In genomic region chr20:41686961-41687360, GRCh38 we compare ENCODE assay signal across 28 cellular contexts.
"Had no signal": no experiment of that assay in that cellular context is flagged by ENCODE, and none has a peak within 500 bp of the region (broad histone marks: within the 10 kb centered on the region; RNA-seq: fewer than 3 reads in every experiment).

No MANE protein-coding gene starts in this region.

- H3K27ac ChIP-seq: left lung, pancreas, prostate gland, sigmoid colon, spleen, suprapubic skin, thoracic aorta, tibial artery, upper lobe of right lung had no signal

- DNase-seq: hypothalamus; immature natural killer cell; kidney; left colon; left lung; mesendoderm; naive B cell; natural killer cell; nucleus accumbens; pancreas; posterior cingulate gyrus; retina; right cardiac atrium; sigmoid colon; small intestine; spleen; stimulated activated CD4-positive, alpha-beta T cell treated with anti-CD3 and anti-CD28 coated beads, Interleukin-4, amount 100 ng/mL, for 24 hours; stimulated activated naive CD4-positive, alpha-beta T cell; tibial artery; trophoblast cell; upper lobe of right lung had no signal

- H3K4me3 ChIP-seq: left lung, lung, pancreas, prostate gland, sigmoid colon, spleen, suprapubic skin, thoracic aorta, tibial artery, upper lobe of right lung had no signal

- H3K36me3 ChIP-seq: left lung, pancreas, prostate gland, sigmoid colon, spleen, suprapubic skin, thoracic aorta, tibial artery, upper lobe of right lung had no signal

- ATAC-seq: left colon; left lung; natural killer cell; pancreas; right cardiac atrium; stimulated activated effector memory CD8-positive, alpha-beta T cell treated with anti-CD3 and anti-CD28 coated beads, Interleukin-12 subunit alpha, Interleukin-12 subunit beta, amount 100 ng/mL, for 72 hours; upper lobe of right lung had no signal

- H3K4me1 ChIP-seq: left lung, prostate gland, sigmoid colon, spleen, suprapubic skin, tibial artery, upper lobe of right lung had no signal

- H3K27me3 ChIP-seq: pancreas, sigmoid colon, suprapubic skin, upper lobe of right lung had no signal

- H3K9me3 ChIP-seq: left lung, pancreas, prostate gland, sigmoid colon, spleen, suprapubic skin, thoracic aorta, tibial artery, upper lobe of right lung had no signal

- FAIRE-seq: islet of Langerhans, kidney, pancreas, small intestine, urothelium cell line had no signal
